In genomic region chr3:188230962-188231361, GRCh38 we compare ENCODE assay signal across 14 cellular contexts.
DNase-seq lines count a peak whose midpoint lies in the region; ATAC-seq and TF ChIP-seq lines count a peak whose summit lies in the region.
"Had no signal": no experiment of that assay in that cellular context is flagged by ENCODE, and none has a peak within 500 bp of the region (broad histone marks: within the 10 kb centered on the region; RNA-seq: fewer than 3 reads in every experiment).

No MANE protein-coding gene starts in this region.

- H3K9me3 ChIP-seq in ascending aorta (no peaks in the 10 kb centered on the region), right atrium auricular region (no peaks in the 10 kb centered on the region), suprapubic skin (no peaks in the 10 kb centered on the region)
- H3K9me3 ChIP-seq: neutrophil had no signal

- H3K4me3 ChIP-seq in ascending aorta (peak overlapping the region in 1 of 2 donors; percentile 2), right atrium auricular region (no peak overlapping the region), suprapubic skin (no peak overlapping the region)
- H3K4me3 ChIP-seq: GM12878 had no signal

- no peak overlapping the region for H3K27ac Mint-ChIP-seq in activated CD4-positive, alpha-beta T cell treated with anti-CD3 and anti-CD28 coated beads for 36 hours

- peaks cover 7% of the 10 kb centered on the region for H3K4me1 Mint-ChIP-seq in activated CD4-positive, alpha-beta T cell treated with anti-CD3 and anti-CD28 coated beads for 36 hours

- CTCF ChIA-PET in activated CD4-positive, alpha-beta T cell treated with anti-CD3 and anti-CD28 coated beads for 36 hours (lab: Charles Lee): interaction anchor here (0.6 kb wide), 1 partner anchor 19 kb away, joined by 3 read pairs; no protein-coding TSS in a partner anchor

- H3K27ac ChIP-seq in ascending aorta (peak overlapping the region; percentile 82 to 89), right atrium auricular region (peak overlapping the region; percentile 78 to 85), suprapubic skin (peak overlapping the region; percentile 43)
- H3K27ac ChIP-seq: neutrophil had no signal

- WGBS in suprapubic skin: 82% methylated on average over 5 of the region's 5 CpGs

- ATAC-seq in activated CD4-positive, alpha-beta T cell treated with anti-CD3 and anti-CD28 coated beads for 36 hours: peak; percentile 70
- no peak for ATAC-seq in GM21360 (IDR thresholded peaks at IDR 0.05; ENCODE audit: unreplicated experiment)
- ATAC-seq: GM12878 had no signal

- intact Hi-C loops in activated CD4-positive, alpha-beta T cell treated with anti-CD3 and anti-CD28 coated beads for 36 hours (cut with DNase I, micrococcal nuclease): no loop called here
- intact Hi-C loops in ascending aorta (cut with DNase I): loop anchor here (2.0 kb wide), 1 partner anchor 32 kb away; no protein-coding TSS in a partner anchor

- peaks cover 11% of the 10 kb centered on the region for H3K36me3 Mint-ChIP-seq in activated CD4-positive, alpha-beta T cell treated with anti-CD3 and anti-CD28 coated beads for 36 hours (ENCODE audit: low read depth)

- H3K4me1 ChIP-seq in ascending aorta: peaks cover 7 to 80% of the 10 kb centered on the region in 2 donors
- H3K4me1 ChIP-seq in right atrium auricular region: peaks cover 0 to 57% of the 10 kb centered on the region in 2 donors
- H3K4me1 ChIP-seq in suprapubic skin: no peaks in the 10 kb centered on the region

- H3K9me3 Mint-ChIP-seq in activated CD4-positive, alpha-beta T cell treated with anti-CD3 and anti-CD28 coated beads for 36 hours (ENCODE audit: low read depth): no peaks in the 10 kb centered on the region

- H3K27me3 Mint-ChIP-seq in activated CD4-positive, alpha-beta T cell treated with anti-CD3 and anti-CD28 coated beads for 36 hours: no peaks in the 10 kb centered on the region

- TF ChIP-seq POLR2A in suprapubic skin (IDR thresholded peaks at IDR 0.05): no peak

- H3K4me3 Mint-ChIP-seq in activated CD4-positive, alpha-beta T cell treated with anti-CD3 and anti-CD28 coated beads for 36 hours: no peak overlapping the region

- POLR2A ChIA-PET in activated CD4-positive, alpha-beta T cell treated with anti-CD3 and anti-CD28 coated beads for 36 hours (lab: Charles Lee): interaction anchor here (0.7 kb wide), 1 partner anchor 1178 kb away, joined by 3 read pairs; no protein-coding TSS in a partner anchor

- H3K27me3 ChIP-seq in ascending aorta (no peaks in the 10 kb centered on the region), right atrium auricular region (no peaks in the 10 kb centered on the region), suprapubic skin (no peaks in the 10 kb centered on the region)
- H3K27me3 ChIP-seq: neutrophil had no signal

- TF ChIP-seq CTCF in ascending aorta (IDR thresholded peaks at IDR 0.05) (no peak), right atrium auricular region (IDR thresholded peaks at IDR 0.05) (no peak), suprapubic skin (IDR thresholded peaks at IDR 0.05) (no peak)

- no peak for DNase-seq in activated CD4-positive, alpha-beta T cell treated with anti-CD3 and anti-CD28 coated beads for 36 hours
- DNase-seq in activated CD4-positive, alpha-beta T cell treated with anti-CD3 and anti-CD28 coated beads for 1 hour: no peak
- DNase-seq in ascending aorta (ENCODE audit: low spot score in 2 of 2) (peak; percentile 47 to 84), right atrium auricular region (ENCODE audit: low spot score) (no peak), suprapubic skin (ENCODE audit: low spot score in 2 of 2) (no peak), NCI-H69 (lab: John Stamatoyannopoulos, UW) (no peak)
- no peak for DNase-seq in activated naive CD4-positive, alpha-beta T cell treated with Interleukin-2 at 50 U/mL for 16 hours
- DNase-seq: 8988T; caudate nucleus; NCI-H446; stimulated activated naive CD4-positive, alpha-beta T cell had no signal

- peak; percentile 83 for TF ChIP-seq EP300 in suprapubic skin (IDR thresholded peaks at IDR 0.05)

- peaks cover 5 to 26% of the 10 kb centered on the region in 2 donors for H3K36me3 ChIP-seq in ascending aorta
- H3K36me3 ChIP-seq in right atrium auricular region: peaks cover 14% of the 10 kb centered on the region
- H3K36me3 ChIP-seq in suprapubic skin: no peaks in the 10 kb centered on the region
- H3K36me3 ChIP-seq: neutrophil had no signal

Comparison
In these comparisons a context has a peak if more than half of its experiments do, and no peak if none do; other contexts are left out.
1. DNase-seq: peak in ascending aorta (2 of 2); none in activated CD4-positive, alpha-beta T cell treated with anti-CD3 and anti-CD28 coated beads for 36 hours (single experiment), activated CD4-positive, alpha-beta T cell treated with anti-CD3 and anti-CD28 coated beads for 1 hour (single experiment), right atrium auricular region (single experiment), suprapubic skin (0 of 2), activated naive CD4-positive, alpha-beta T cell treated with Interleukin-2 at 50 U/mL for 16 hours (single experiment) and NCI-H69 (single experiment).
2. Peak in every context shown above with its lines, with median percentiles within 50 percentile points of each other: H3K27ac ChIP-seq.